ENCODE assay signal across 1 cellular context in the genomic region with DNA sequence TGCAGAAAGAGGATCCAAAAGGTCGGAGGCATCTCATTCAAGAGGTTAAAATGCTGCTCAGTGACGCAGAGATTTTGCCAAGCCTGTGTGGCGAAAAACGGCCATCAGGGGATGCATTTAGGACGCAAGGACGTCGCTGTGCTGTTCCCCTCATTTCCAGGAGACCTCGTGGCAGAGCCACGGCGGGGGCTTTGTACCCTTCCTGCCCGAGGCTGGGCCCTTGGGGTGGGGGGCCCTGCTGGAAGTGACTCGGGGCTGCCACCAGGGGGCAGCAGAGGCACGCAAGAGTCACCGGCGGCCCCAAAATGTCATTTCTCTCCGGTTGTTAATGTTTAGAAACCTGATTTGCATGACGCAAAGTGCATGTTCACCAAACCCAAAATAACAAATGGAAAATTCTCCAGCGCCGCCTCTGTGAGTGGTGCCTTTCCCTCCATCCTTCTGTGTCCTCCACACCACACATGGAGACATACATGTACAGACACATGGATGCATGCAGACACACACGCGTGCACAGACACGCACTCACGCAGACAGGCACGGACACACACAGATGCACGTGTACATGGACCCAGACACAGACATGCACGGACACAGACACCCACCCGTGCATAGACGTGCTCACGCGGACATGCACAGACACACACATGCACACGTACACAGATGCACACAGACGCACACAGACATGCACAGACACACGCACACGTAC.
TF ChIP-seq lines count a peak whose summit lies in the region.

No MANE protein-coding gene starts in this region.

TF ChIP-seq in HEK293, 187 proteins besides CTCF, POLR2A, EP300 and RAD21 (continued from another document):
- TF ChIP-seq, protein P1, sequence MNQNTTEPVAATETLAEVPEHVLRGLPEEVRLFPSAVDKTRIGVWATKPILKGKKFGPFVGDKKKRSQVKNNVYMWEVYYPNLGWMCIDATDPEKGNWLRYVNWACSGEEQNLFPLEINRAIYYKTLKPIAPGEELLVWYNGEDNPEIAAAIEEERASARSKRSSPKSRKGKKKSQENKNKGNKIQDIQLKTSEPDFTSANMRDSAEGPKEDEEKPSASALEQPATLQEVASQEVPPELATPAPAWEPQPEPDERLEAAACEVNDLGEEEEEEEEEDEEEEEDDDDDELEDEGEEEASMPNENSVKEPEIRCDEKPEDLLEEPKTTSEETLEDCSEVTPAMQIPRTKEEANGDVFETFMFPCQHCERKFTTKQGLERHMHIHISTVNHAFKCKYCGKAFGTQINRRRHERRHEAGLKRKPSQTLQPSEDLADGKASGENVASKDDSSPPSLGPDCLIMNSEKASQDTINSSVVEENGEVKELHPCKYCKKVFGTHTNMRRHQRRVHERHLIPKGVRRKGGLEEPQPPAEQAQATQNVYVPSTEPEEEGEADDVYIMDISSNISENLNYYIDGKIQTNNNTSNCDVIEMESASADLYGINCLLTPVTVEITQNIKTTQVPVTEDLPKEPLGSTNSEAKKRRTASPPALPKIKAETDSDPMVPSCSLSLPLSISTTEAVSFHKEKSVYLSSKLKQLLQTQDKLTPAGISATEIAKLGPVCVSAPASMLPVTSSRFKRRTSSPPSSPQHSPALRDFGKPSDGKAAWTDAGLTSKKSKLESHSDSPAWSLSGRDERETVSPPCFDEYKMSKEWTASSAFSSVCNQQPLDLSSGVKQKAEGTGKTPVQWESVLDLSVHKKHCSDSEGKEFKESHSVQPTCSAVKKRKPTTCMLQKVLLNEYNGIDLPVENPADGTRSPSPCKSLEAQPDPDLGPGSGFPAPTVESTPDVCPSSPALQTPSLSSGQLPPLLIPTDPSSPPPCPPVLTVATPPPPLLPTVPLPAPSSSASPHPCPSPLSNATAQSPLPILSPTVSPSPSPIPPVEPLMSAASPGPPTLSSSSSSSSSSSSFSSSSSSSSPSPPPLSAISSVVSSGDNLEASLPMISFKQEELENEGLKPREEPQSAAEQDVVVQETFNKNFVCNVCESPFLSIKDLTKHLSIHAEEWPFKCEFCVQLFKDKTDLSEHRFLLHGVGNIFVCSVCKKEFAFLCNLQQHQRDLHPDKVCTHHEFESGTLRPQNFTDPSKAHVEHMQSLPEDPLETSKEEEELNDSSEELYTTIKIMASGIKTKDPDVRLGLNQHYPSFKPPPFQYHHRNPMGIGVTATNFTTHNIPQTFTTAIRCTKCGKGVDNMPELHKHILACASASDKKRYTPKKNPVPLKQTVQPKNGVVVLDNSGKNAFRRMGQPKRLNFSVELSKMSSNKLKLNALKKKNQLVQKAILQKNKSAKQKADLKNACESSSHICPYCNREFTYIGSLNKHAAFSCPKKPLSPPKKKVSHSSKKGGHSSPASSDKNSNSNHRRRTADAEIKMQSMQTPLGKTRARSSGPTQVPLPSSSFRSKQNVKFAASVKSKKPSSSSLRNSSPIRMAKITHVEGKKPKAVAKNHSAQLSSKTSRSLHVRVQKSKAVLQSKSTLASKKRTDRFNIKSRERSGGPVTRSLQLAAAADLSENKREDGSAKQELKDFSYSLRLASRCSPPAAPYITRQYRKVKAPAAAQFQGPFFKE (tag by site-specific recombination; IDR thresholded peaks at IDR 0.05; ENCODE audit: borderline replicate concordance): no peak
- TF ChIP-seq ZNF629 (tag by site-specific recombination; IDR thresholded peaks at IDR 0.05): no peak
- TF ChIP-seq ZNF654 (tag by site-specific recombination; IDR thresholded peaks at IDR 0.05; ENCODE audit: low read depth): peak; percentile 83
- TF ChIP-seq ZNF366 (tag by site-specific recombination; conservative IDR thresholded peaks at IDR 0.05): no peak
- no peak for TF ChIP-seq ZNF660 (tag by site-specific recombination; IDR thresholded peaks at IDR 0.05)
- no peak for TF ChIP-seq ZBTB48 (tag by site-specific recombination; IDR thresholded peaks at IDR 0.05)
- TF ChIP-seq, protein P2, sequence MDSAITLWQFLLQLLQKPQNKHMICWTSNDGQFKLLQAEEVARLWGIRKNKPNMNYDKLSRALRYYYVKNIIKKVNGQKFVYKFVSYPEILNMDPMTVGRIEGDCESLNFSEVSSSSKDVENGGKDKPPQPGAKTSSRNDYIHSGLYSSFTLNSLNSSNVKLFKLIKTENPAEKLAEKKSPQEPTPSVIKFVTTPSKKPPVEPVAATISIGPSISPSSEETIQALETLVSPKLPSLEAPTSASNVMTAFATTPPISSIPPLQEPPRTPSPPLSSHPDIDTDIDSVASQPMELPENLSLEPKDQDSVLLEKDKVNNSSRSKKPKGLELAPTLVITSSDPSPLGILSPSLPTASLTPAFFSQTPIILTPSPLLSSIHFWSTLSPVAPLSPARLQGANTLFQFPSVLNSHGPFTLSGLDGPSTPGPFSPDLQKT (IDR thresholded peaks at IDR 0.05; ENCODE audit: borderline replicate concordance, low read depth, low read length): no peak
- no peak for TF ChIP-seq ZSCAN30 (tag by site-specific recombination; IDR thresholded peaks at IDR 0.05)
TF ChIP-seq in HEK293: peak in this region for 3.
